Comparison of ENCODE assay signal across 8 cellular contexts in the genomic region with DNA sequence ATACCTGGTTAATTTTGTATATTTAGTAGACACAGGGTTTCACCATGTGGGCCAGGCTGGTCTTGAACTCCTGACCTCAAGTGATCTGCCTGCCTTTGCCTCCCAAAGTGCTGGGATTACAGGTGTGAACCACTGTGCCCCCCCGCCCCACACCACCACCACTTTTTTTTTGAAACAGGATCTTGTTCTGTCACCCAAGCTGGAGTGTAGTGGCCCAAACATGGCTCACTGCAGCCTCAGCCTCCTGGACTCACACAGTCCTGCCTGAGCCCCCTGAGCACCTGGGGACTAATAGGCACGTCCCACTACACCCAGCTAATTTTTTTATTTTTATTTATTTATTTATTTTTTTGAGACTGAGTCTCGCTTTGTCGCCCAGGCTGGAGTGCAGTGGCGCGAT. TPM values are rescaled to one million over a fixed set of nuclear protein-coding genes. Genes with fewer than 3 reads are reported as not detected.
A peak's percentile ranks its signal among the peaks of the same experiment; 100 is the strongest.
DNase-seq lines count a peak whose midpoint lies in the region; ATAC-seq and TF ChIP-seq lines count a peak whose summit lies in the region.
"Not testable (repeated sequence)": the region's sequence is repeated elsewhere in the genome, so short reads cannot be mapped to it uniquely, and the experiment has no call there.

No MANE protein-coding gene starts in this region.

- not testable (repeated sequence) for TF ChIP-seq CTCF in A673 (conservative IDR thresholded peaks at IDR 0.05; ENCODE audit: low read depth, low read length); CD4-positive, alpha-beta T cell (IDR thresholded peaks at IDR 0.05); spleen (IDR thresholded peaks at IDR 0.05 in 8 of 11, conservative IDR thresholded peaks at IDR 0.05 in 3 of 11); upper lobe of left lung (IDR thresholded peaks at IDR 0.05)

- 94 to 99% (median 96%) methylated on average over 6 of the region's 6 CpGs for WGBS in spleen, 5 donors
- 87 to 95% methylated on average over 6 of the region's 6 CpGs for WGBS in upper lobe of left lung, 2 donors

- H3K4me1 Mint-ChIP-seq in CD4-positive, alpha-beta T cell (ENCODE audit: low read depth): peaks cover 63% of the 10 kb centered on the region
- peaks cover 49% of the 10 kb centered on the region for H3K4me1 Mint-ChIP-seq in T-helper 17 cell
- peaks cover 66% of the 10 kb centered on the region for H3K4me1 Mint-ChIP-seq in activated CD8-positive, alpha-beta T cell treated with anti-CD3 and anti-CD28 coated beads, Interleukin-2, amount 10 ng/mL, durations not matched to agents 7 days and 5 days (ENCODE audit: low read depth)
- peaks cover 49 to 62% of the 10 kb centered on the region in 2 donors for H3K4me1 Mint-ChIP-seq in effector memory CD8-positive, alpha-beta T cell (ENCODE audit: low read depth in 2 of 2)
- peaks cover 29 to 74% (median 58%) of the 10 kb centered on the region in 4 donors for H3K4me1 Mint-ChIP-seq in naive thymus-derived CD8-positive, alpha-beta T cell

- H3K36me3 ChIP-seq in A673 (ENCODE audit: insufficient read depth, low read length, poor library complexity, severe bottlenecking): not testable (repeated sequence)
- H3K36me3 ChIP-seq in spleen (peaks cover 0 to 67% (median 8%) of the 10 kb centered on the region in 6 donors), upper lobe of left lung (peaks cover 0 to 13% (median 0%) of the 10 kb centered on the region in 4 donors)

- TF ChIP-seq POLR2A in spleen (IDR thresholded peaks at IDR 0.05); upper lobe of left lung (IDR thresholded peaks at IDR 0.05): not testable (repeated sequence)

- H3K27me3 Mint-ChIP-seq in CD4-positive, alpha-beta T cell; T-helper 17 cell; activated CD8-positive, alpha-beta T cell treated with anti-CD3 and anti-CD28 coated beads, Interleukin-2, amount 10 ng/mL, durations not matched to agents 7 days and 5 days (ENCODE audit: low read depth); effector memory CD8-positive, alpha-beta T cell; naive thymus-derived CD8-positive, alpha-beta T cell: not testable (repeated sequence)

- TF ChIP-seq EP300 in upper lobe of left lung (IDR thresholded peaks at IDR 0.05): not testable (repeated sequence)

- not testable (repeated sequence) for ATAC-seq in CD4-positive, alpha-beta T cell (ENCODE audit: poor library complexity); T-helper 17 cell; activated CD8-positive, alpha-beta T cell treated with anti-CD3 and anti-CD28 coated beads, Interleukin-2, amount 10 ng/mL, durations not matched to agents 7 days and 5 days; effector memory CD8-positive, alpha-beta T cell (replicated peaks); naive thymus-derived CD8-positive, alpha-beta T cell; upper lobe of left lung (ENCODE audit: low FRiP score in 2 of 2)

- H3K9me3 Mint-ChIP-seq in CD4-positive, alpha-beta T cell; activated CD8-positive, alpha-beta T cell treated with anti-CD3 and anti-CD28 coated beads, Interleukin-2, amount 10 ng/mL, durations not matched to agents 7 days and 5 days (ENCODE audit: insufficient read depth); effector memory CD8-positive, alpha-beta T cell; naive thymus-derived CD8-positive, alpha-beta T cell: not testable (repeated sequence)

- H3K27me3 ChIP-seq in A673 (replicated peaks; ENCODE audit: insufficient read depth, low read depth, low read length, poor library complexity); CD4-positive, alpha-beta T cell (ENCODE audit: control insufficient read depth, insufficient read depth, low read length); spleen (replicated peaks in 1 of 7); upper lobe of left lung: not testable (repeated sequence)

- peaks cover 34% of the 10 kb centered on the region for H3K36me3 Mint-ChIP-seq in CD4-positive, alpha-beta T cell (ENCODE audit: low read depth)
- not testable (repeated sequence) for H3K36me3 Mint-ChIP-seq in T-helper 17 cell (ENCODE audit: low read depth)
- peaks cover 46% of the 10 kb centered on the region for H3K36me3 Mint-ChIP-seq in activated CD8-positive, alpha-beta T cell treated with anti-CD3 and anti-CD28 coated beads, Interleukin-2, amount 10 ng/mL, durations not matched to agents 7 days and 5 days (ENCODE audit: low read depth)
- peaks cover 30% of the 10 kb centered on the region for H3K36me3 Mint-ChIP-seq in effector memory CD8-positive, alpha-beta T cell (ENCODE audit: insufficient read depth)
- peaks cover 0 to 29% (median 0%) of the 10 kb centered on the region in 3 donors for H3K36me3 Mint-ChIP-seq in naive thymus-derived CD8-positive, alpha-beta T cell

- H3K4me3 Mint-ChIP-seq in CD4-positive, alpha-beta T cell; activated CD8-positive, alpha-beta T cell treated with anti-CD3 and anti-CD28 coated beads, Interleukin-2, amount 10 ng/mL, durations not matched to agents 7 days and 5 days: not testable (repeated sequence)
- peak overlapping the region; percentile 7 for H3K4me3 Mint-ChIP-seq in T-helper 17 cell
- H3K4me3 Mint-ChIP-seq in effector memory CD8-positive, alpha-beta T cell: peak overlapping the region in 1 of 2 donors; percentile 49
- H3K4me3 Mint-ChIP-seq in naive thymus-derived CD8-positive, alpha-beta T cell: peak overlapping the region in 4 of 10 donors; percentile 22 to 67 (median 43)

- POLR2A ChIA-PET in A673 (lab: Charles Lee; ENCODE audit: low non-redundant PET); activated CD8-positive, alpha-beta T cell treated with anti-CD3 and anti-CD28 coated beads, Interleukin-2, amount 10 ng/mL, durations not matched to agents 7 days and 5 days (lab: Charles Lee): not testable (repeated sequence)
- POLR2A ChIA-PET in CD4-positive, alpha-beta T cell (lab: Charles Lee): interaction anchor here (1.1 to 2.3 kb wide), 3 partner anchors 13 to 25 kb away, joined by 4 to 15 read pairs (median 7); a partner anchor contains a TSS
- POLR2A ChIA-PET in naive thymus-derived CD8-positive, alpha-beta T cell (lab: Charles Lee): interaction anchor here (0.6 to 2.5 kb wide), 5 partner anchors 9 to 82 kb away, joined by 3 to 14 read pairs (median 3); a partner anchor contains a TSS

- H3K4me3 ChIP-seq in A673 (ENCODE audit: low read depth, low read length, poor library complexity, severe bottlenecking); spleen; upper lobe of left lung: not testable (repeated sequence)

- intact Hi-C loops in A673 (cut with micrococcal nuclease; ENCODE audit: unreplicated experiment); CD4-positive, alpha-beta T cell (cut with DNase I, micrococcal nuclease); spleen (cut with DNase I; ENCODE audit: low total_unique reads): not testable (repeated sequence)

- CTCF ChIA-PET in A673 (lab: Charles Lee); CD4-positive, alpha-beta T cell (lab: Charles Lee): not testable (repeated sequence)
- CTCF ChIA-PET in activated CD8-positive, alpha-beta T cell treated with anti-CD3 and anti-CD28 coated beads, Interleukin-2, amount 10 ng/mL, durations not matched to agents 7 days and 5 days (lab: Charles Lee): interaction anchor here (0.9 to 1.6 kb wide), 4 partner anchors 8 to 24 kb away, joined by 3 to 7 read pairs (median 4); no protein-coding TSS in a partner anchor

- H3K4me1 ChIP-seq in A673 (ENCODE audit: insufficient read depth, low read length, poor library complexity, severe bottlenecking): peaks cover 38% of the 10 kb centered on the region
- peaks cover 28 to 98% (median 78%) of the 10 kb centered on the region in 6 donors for H3K4me1 ChIP-seq in spleen
- peaks cover 58 to 73% (median 65%) of the 10 kb centered on the region in 4 donors for H3K4me1 ChIP-seq in upper lobe of left lung

- H3K27ac Mint-ChIP-seq in CD4-positive, alpha-beta T cell: peak overlapping the region; percentile 73
- not testable (repeated sequence) for H3K27ac Mint-ChIP-seq in T-helper 17 cell
- peak overlapping the region; percentile 77 for H3K27ac Mint-ChIP-seq in activated CD8-positive, alpha-beta T cell treated with anti-CD3 and anti-CD28 coated beads, Interleukin-2, amount 10 ng/mL, durations not matched to agents 7 days and 5 days
- H3K27ac Mint-ChIP-seq in effector memory CD8-positive, alpha-beta T cell: peak overlapping the region; percentile 82 to 96
- peak overlapping the region in 8 of 10 donors; percentile 22 to 88 (median 74) for H3K27ac Mint-ChIP-seq in naive thymus-derived CD8-positive, alpha-beta T cell

- peak overlapping the region; percentile 26 for H3K27ac ChIP-seq in A673 (ENCODE audit: low read depth, low read length, poor library complexity, severe bottlenecking)
- H3K27ac ChIP-seq in CD4-positive, alpha-beta T cell (ENCODE audit: low read depth, low read length): not testable (repeated sequence)
- H3K27ac ChIP-seq in spleen: peak overlapping the region in 5 of 8 donors; percentile 37 to 80 (median 69)
- H3K27ac ChIP-seq in upper lobe of left lung: peak overlapping the region in 3 of 4 donors; percentile 36 to 69 (median 52)

- DNase-seq in A673 (ENCODE audit: low spot score); CD4-positive, alpha-beta T cell; T-helper 17 cell; activated CD8-positive, alpha-beta T cell treated with anti-CD3 and anti-CD28 coated beads, Interleukin-2, amount 10 ng/mL, durations not matched to agents 7 days and 5 days; effector memory CD8-positive, alpha-beta T cell; naive thymus-derived CD8-positive, alpha-beta T cell; spleen; upper lobe of left lung: not testable (repeated sequence)

- not testable (repeated sequence) for H3K9me3 ChIP-seq in A673 (ENCODE audit: low read depth, low read length, poor library complexity, severe bottlenecking); CD4-positive, alpha-beta T cell (ENCODE audit: control insufficient read depth, low read length); T-helper 17 cell (ENCODE audit: control insufficient read depth, low read length, poor library complexity, severe bottlenecking); spleen; upper lobe of left lung

- BruUV-seq in A673 (replicated peaks; lab: Mats Ljungman, UMichigan): not testable (repeated sequence)

RNA-seq across cellular contexts. Expression of a gene that starts 24.7 kb away (rescaled TPM):
- total RNA-seq in A673 (2021) (54.9 and 61.7 TPM in 2 replicates), T-helper 17 cell (10 to 100 TPM; 44.6 to 53.5 TPM), spleen (10 to 100 TPM; 41.2 to 67.3 (median 48.6) TPM), upper lobe of left lung (10 to 100 TPM; 41.7 to 67.1 (median 50.7) TPM)
- total RNA-seq in CD4-positive, alpha-beta T cell: 10 to 100 TPM; 18.4 to 21.0 TPM
- total RNA-seq in activated CD8-positive, alpha-beta T cell treated with anti-CD3 and anti-CD28 coated beads, Interleukin-2, amount 10 ng/mL, durations not matched to agents 7 days and 5 days: 10 to 100 TPM; 62.1 to 68.6 TPM
- total RNA-seq in naive thymus-derived CD8-positive, alpha-beta T cell: 10 to 100 TPM; 64.8 to 74.5 TPM
- 10 to 100 TPM; 37.0 to 57.0 (median 40.3) TPM for polyA plus RNA-seq in naive thymus-derived CD8-positive, alpha-beta T cell
- polyA plus RNA-seq in spleen: 10 to 100 TPM in 1 of 3 donors, 1 to 10 TPM in 2; 6.9 to 23.3 (median 7.0) TPM

RNA-seq across cellular contexts. Expression of a gene that starts 50.4 kb away (rescaled TPM):
- total RNA-seq in A673 (2021) (91.1 and 94.5 TPM in 2 replicates), T-helper 17 cell (1 to 10 TPM; 8.5 to 9.4 TPM), spleen (10 to 100 TPM in 6 of 7 donors, 1 to 10 TPM in 1; 10.0 to 16.8 (median 13.8) TPM), upper lobe of left lung (10 to 100 TPM in 5 of 6 donors, 1 to 10 TPM in 1; 9.0 to 22.5 (median 16.3) TPM)
- total RNA-seq in CD4-positive, alpha-beta T cell: 1 to 10 TPM; 4.0 to 4.8 TPM
- total RNA-seq in activated CD8-positive, alpha-beta T cell treated with anti-CD3 and anti-CD28 coated beads, Interleukin-2, amount 10 ng/mL, durations not matched to agents 7 days and 5 days: 10 to 100 TPM; 49.1 to 50.4 TPM
- total RNA-seq in naive thymus-derived CD8-positive, alpha-beta T cell: 10 to 100 TPM; 11.0 to 13.0 TPM
- under 1 TPM; 0.47 to 0.66 (median 0.49) TPM for polyA plus RNA-seq in naive thymus-derived CD8-positive, alpha-beta T cell
- polyA plus RNA-seq in spleen: 10 to 100 TPM in 1 of 3 donors, 1 to 10 TPM in 2; 5.1 to 12.9 (median 6.9) TPM

RNA-seq across cellular contexts. Expression of a gene that starts 53.3 kb away (rescaled TPM):
- total RNA-seq in A673 (2021) (3.9 and 7.6 TPM in 2 replicates), T-helper 17 cell (not detected), spleen (under 1 TPM in 5 of 7 donors, not detected in 2; 0.17 to 0.52 (median 0.26) TPM), upper lobe of left lung (under 1 TPM in 2 of 6 donors, not detected in 4; 0.14 to 0.40 TPM)
- not detected for total RNA-seq in CD4-positive, alpha-beta T cell
- total RNA-seq in activated CD8-positive, alpha-beta T cell treated with anti-CD3 and anti-CD28 coated beads, Interleukin-2, amount 10 ng/mL, durations not matched to agents 7 days and 5 days: under 1 TPM; 0.55 to 0.60 TPM
- total RNA-seq in naive thymus-derived CD8-positive, alpha-beta T cell: not detected
- under 1 TPM in 1 of 3 donors, not detected in 2; 0.14 TPM for polyA plus RNA-seq in naive thymus-derived CD8-positive, alpha-beta T cell
- polyA plus RNA-seq in spleen: under 1 TPM; 0.07 to 0.18 (median 0.10) TPM
